ENCODE assay signal across 1 cellular context in the genomic region with DNA sequence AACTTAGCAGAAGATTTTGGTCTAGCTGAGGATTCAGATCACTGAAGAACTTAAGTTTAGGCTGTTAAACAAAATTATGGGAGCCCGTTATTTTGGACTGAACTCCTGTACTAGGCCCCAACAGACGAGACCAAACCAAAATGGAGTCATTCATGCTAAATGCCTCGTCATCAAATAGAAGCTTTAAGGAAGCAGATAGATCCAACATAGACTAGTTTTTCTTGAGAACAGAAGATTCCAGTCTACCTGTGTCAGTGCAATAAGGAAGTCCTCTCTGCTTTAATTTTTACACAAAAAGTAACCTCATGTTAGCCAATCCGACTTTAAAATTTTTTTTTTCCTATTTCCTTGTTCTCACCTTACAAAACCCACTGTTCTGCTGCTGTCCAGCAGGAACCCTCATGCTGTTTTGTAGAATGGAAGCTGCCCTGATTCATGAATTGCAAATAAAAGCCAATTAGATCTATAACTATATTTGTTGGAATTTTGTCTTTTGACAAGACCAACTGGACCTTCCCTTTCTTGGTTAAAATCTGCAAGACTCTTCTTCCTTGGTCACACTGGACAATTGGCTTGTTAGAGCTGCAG.
TF ChIP-seq lines count a peak whose summit lies in the region.

No MANE protein-coding gene starts in this region.

TF ChIP-seq in A549, 52 proteins besides CTCF, POLR2A, EP300 and RAD21 (continued from another document):
- TF ChIP-seq, protein P1, sequence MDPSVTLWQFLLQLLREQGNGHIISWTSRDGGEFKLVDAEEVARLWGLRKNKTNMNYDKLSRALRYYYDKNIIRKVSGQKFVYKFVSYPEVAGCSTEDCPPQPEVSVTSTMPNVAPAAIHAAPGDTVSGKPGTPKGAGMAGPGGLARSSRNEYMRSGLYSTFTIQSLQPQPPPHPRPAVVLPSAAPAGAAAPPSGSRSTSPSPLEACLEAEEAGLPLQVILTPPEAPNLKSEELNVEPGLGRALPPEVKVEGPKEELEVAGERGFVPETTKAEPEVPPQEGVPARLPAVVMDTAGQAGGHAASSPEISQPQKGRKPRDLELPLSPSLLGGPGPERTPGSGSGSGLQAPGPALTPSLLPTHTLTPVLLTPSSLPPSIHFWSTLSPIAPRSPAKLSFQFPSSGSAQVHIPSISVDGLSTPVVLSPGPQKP (IDR thresholded peaks at IDR 0.05; ENCODE audit: low read depth, low read length): no peak
- TF ChIP-seq NPAS2 (CRISPR knock-in tag; IDR thresholded peaks at IDR 0.05; ENCODE audit: borderline replicate concordance) (no peak), FOXS1 (CRISPR knock-in tag; IDR thresholded peaks at IDR 0.05) (peak; percentile 68; the same call in 1 of the 2 replicates), HOXA7 (CRISPR knock-in tag; IDR thresholded peaks at IDR 0.05) (no peak), HOXB13 (CRISPR knock-in tag; IDR thresholded peaks at IDR 0.05; ENCODE audit: low read depth) (peak; percentile 72), SREBF2 (IDR thresholded peaks at IDR 0.05) (no peak), JUN (IDR thresholded peaks at IDR 0.05) (no peak), CEBPB (IDR thresholded peaks at IDR 0.05) (no peak), ESRRA (IDR thresholded peaks at IDR 0.05; ENCODE audit: borderline replicate concordance, low read length) (no peak), RCOR1 (IDR thresholded peaks at IDR 0.05; ENCODE audit: low read depth, low read length) (no peak), NR3C1 (IDR thresholded peaks at IDR 0.05) (no peak), ZNF302 (CRISPR knock-in tag; IDR thresholded peaks at IDR 0.05) (peak; percentile 70; the same call in 1 of the 2 replicates), KDM1A (IDR thresholded peaks at IDR 0.05; ENCODE audit: low read depth) (no peak), ZSCAN20 (CRISPR knock-in tag; IDR thresholded peaks at IDR 0.05) (peak; percentile 69; the same call in 1 of the 2 replicates), FOSB (CRISPR knock-in tag; IDR thresholded peaks at IDR 0.05) (no peak; the same call in 1 of the 2 replicates)
- TF ChIP-seq, protein P2, sequence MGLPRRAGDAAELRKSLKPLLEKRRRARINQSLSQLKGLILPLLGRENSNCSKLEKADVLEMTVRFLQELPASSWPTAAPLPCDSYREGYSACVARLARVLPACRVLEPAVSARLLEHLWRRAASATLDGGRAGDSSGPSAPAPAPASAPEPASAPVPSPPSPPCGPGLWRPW (IDR thresholded peaks at IDR 0.05): no peak
- TF ChIP-seq, protein P3, sequence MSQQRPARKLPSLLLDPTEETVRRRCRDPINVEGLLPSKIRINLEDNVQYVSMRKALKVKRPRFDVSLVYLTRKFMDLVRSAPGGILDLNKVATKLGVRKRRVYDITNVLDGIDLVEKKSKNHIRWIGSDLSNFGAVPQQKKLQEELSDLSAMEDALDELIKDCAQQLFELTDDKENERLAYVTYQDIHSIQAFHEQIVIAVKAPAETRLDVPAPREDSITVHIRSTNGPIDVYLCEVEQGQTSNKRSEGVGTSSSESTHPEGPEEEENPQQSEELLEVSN (IDR thresholded peaks at IDR 0.05; ENCODE audit: borderline replicate concordance, low read depth): no peak
